In genomic region chr11:102882389-102883024, GRCh38 we compare ENCODE assay signal across 9 cellular contexts. TPM values are rescaled to one million over a fixed set of nuclear protein-coding genes. Genes with fewer than 3 reads are reported as not detected.
DNase-seq lines count a peak whose midpoint lies in the region; ATAC-seq and TF ChIP-seq lines count a peak whose summit lies in the region.
"Had no signal": no experiment of that assay in that cellular context is flagged by ENCODE, and none has a peak within 500 bp of the region (broad histone marks: within the 10 kb centered on the region; RNA-seq: fewer than 3 reads in every experiment).

No MANE protein-coding gene starts in this region.

- no peaks in the 10 kb centered on the region for H3K27me3 ChIP-seq in ascending aorta

- no peak overlapping the region for H3K4me3 Mint-ChIP-seq in osteocyte (ENCODE audit: unreplicated experiment)
- H3K4me3 Mint-ChIP-seq: activated naive CD4-positive, alpha-beta T cell treated with anti-CD3 and anti-CD28 coated beads, Interleukin-2, amount 50 U/mL, for 24 hours had no signal

- TF ChIP-seq CTCF in GM12864 (IDR thresholded peaks at IDR 0.05; ENCODE audit: low read depth, low read length, missing control alignments) (no peak), osteocyte (IDR thresholded peaks at IDR 0.05) (no peak), ascending aorta (IDR thresholded peaks at IDR 0.05) (no peak)

- no peaks in the 10 kb centered on the region for H3K9me3 Mint-ChIP-seq in osteocyte (ENCODE audit: unreplicated experiment)
- H3K9me3 Mint-ChIP-seq: activated naive CD4-positive, alpha-beta T cell treated with anti-CD3 and anti-CD28 coated beads, Interleukin-2, amount 50 U/mL, for 24 hours had no signal

- H3K36me3 ChIP-seq in ascending aorta: no peaks in the 10 kb centered on the region

- H3K27ac Mint-ChIP-seq in osteocyte (ENCODE audit: unreplicated experiment): no peak overlapping the region
- H3K27ac Mint-ChIP-seq: activated naive CD4-positive, alpha-beta T cell treated with anti-CD3 and anti-CD28 coated beads, Interleukin-2, amount 50 U/mL, for 24 hours had no signal

- H3K27me3 Mint-ChIP-seq in osteocyte (ENCODE audit: unreplicated experiment): peaks cover 2% of the 10 kb centered on the region

- H3K4me3 ChIP-seq in GM12864 (ENCODE audit: low read depth, low read length) (no peak overlapping the region), ascending aorta (no peak overlapping the region)

- no peaks in the 10 kb centered on the region for H3K9me3 ChIP-seq in ascending aorta

- peaks cover 23% of the 10 kb centered on the region for H3K4me1 Mint-ChIP-seq in osteocyte (ENCODE audit: unreplicated experiment)
- H3K4me1 Mint-ChIP-seq: activated naive CD4-positive, alpha-beta T cell treated with anti-CD3 and anti-CD28 coated beads, Interleukin-2, amount 50 U/mL, for 24 hours had no signal

- intact Hi-C loops in ascending aorta (cut with DNase I): no loop called here

- no peaks in the 10 kb centered on the region for H3K4me1 ChIP-seq in ascending aorta

- DNase-seq in GM12864 (ENCODE audit: low read depth) (peak; percentile 12), iris pigment epithelial cell (ENCODE audit: low read depth) (peak; percentile 17), NCI-H1930 (lab: John Stamatoyannopoulos, UW) (no peak), osteocyte (ENCODE audit: extremely low spot score, unreplicated experiment) (no peak), ascending aorta (ENCODE audit: low spot score in 2 of 2) (no peak), HuH-7.5 (ENCODE audit: low spot score) (no peak)

- H3K36me3 Mint-ChIP-seq in osteocyte (ENCODE audit: unreplicated experiment): no peaks in the 10 kb centered on the region
- H3K36me3 Mint-ChIP-seq: activated naive CD4-positive, alpha-beta T cell treated with anti-CD3 and anti-CD28 coated beads, Interleukin-2, amount 50 U/mL, for 24 hours had no signal

- no peak overlapping the region for H3K27ac ChIP-seq in ascending aorta

- ATAC-seq in GM21423 (IDR thresholded peaks at IDR 0.05; ENCODE audit: unreplicated experiment) (peak; percentile 78), HG03571 (IDR thresholded peaks at IDR 0.05; ENCODE audit: unreplicated experiment) (peak; percentile 77)

RNA-seq across cellular contexts. Expression of gene MMP12, which starts 7.7 kb away (rescaled TPM):
- not detected in 2 replicates for total RNA-seq in osteocyte
- total RNA-seq in ascending aorta: not detected

RNA-seq across cellular contexts. Expression of gene MMP3, which starts 39.1 kb away (rescaled TPM):
- not detected in 2 replicates for total RNA-seq in osteocyte
- not detected for total RNA-seq in ascending aorta

Comparison
In these comparisons a context has a peak if more than half of its experiments do, and no peak if none do; other contexts are left out.
1. DNase-seq: peak in GM12864 (single experiment) and iris pigment epithelial cell (single experiment); none in NCI-H1930 (0 of 2), osteocyte (single experiment), ascending aorta (0 of 2) and HuH-7.5 (single experiment).